ENCODE assay signal across 8 cellular contexts in the genomic region with DNA sequence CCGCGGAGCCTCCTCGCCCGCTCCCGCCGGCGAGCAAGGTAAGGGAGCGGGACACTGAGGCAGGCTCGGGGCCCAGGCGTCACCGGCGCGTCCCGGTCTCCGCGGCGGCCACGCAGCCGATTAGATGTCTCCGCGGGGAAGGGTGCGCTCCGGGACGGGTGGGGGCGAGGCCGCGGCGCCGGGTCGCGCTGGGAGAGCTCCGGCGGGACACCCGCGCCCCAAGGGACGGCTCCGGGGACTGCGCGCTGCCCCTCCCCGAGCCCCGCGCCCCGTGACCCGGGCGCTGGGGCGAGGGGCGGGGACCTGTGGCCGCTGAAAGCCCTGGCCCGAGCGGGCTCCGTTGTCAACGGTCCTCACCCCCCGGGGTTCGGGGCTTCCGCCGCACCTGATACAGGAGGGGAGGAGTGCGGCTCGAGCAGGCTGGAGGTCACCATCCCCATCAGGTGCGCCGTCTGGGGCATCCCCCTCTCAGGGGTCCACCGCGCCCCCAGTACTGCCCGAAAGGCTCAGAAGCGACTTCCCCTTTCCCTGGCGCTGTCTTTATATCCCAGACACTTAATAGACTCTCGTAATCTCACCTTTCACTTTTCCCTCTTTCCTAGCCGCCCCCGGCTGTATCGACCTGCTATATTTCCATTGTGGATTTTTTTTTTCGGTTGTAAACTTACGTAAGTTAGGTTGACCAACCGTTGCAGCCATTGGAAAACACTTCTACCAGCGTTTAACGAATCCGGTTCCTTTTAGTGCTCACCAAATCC. TPM values are rescaled to one million over a fixed set of nuclear protein-coding genes. Genes with fewer than 3 reads are reported as not detected.
DNase-seq lines count a peak whose midpoint lies in the region; ATAC-seq and TF ChIP-seq lines count a peak whose summit lies in the region.

No MANE protein-coding gene starts in this region.

- H3K36me3 Mint-ChIP-seq in IgD-negative memory B cell, result peaks cover 7% of the 10 kb centered on the region
- peaks cover 35% of the 10 kb centered on the region for H3K36me3 Mint-ChIP-seq in activated B cell treated with CpG ODN at 0.5 μM for 24 hours (ENCODE audit: low read depth)

- H3K27me3 ChIP-seq in colonic mucosa (no peaks in the 10 kb centered on the region), left lung (peaks cover 0 to 27% of the 10 kb centered on the region in 2 donors)

- CTCF ChIA-PET in activated B cell treated with CpG ODN at 0.5 μM for 24 hours (lab: Charles Lee), result interaction anchor here (1.3 kb wide), 1 partner anchor 75 kb away, joined by 4 read pairs; no protein-coding TSS in a partner anchor

- peak overlapping the region; percentile 78 to 98 for H3K9ac ChIP-seq in colonic mucosa (ENCODE audit: low read depth in 2 of 2, low read length in 2 of 2)

- H3K27ac ChIP-seq in colonic mucosa, result peak overlapping the region; percentile 86
- peak overlapping the region; percentile 74 to 87 for H3K27ac ChIP-seq in left lung

- H3K36me3 ChIP-seq in colonic mucosa (no peaks in the 10 kb centered on the region), left lung (peaks cover 0 to 38% of the 10 kb centered on the region in 2 donors)

- H3K9me3 Mint-ChIP-seq in IgD-negative memory B cell (no peaks in the 10 kb centered on the region), activated B cell treated with CpG ODN at 0.5 μM for 24 hours (no peaks in the 10 kb centered on the region)

- TF ChIP-seq CTCF in activated B cell treated with CpG ODN at 0.5 μM for 24 hours (IDR thresholded peaks at IDR 0.05) (no peak), colonic mucosa (IDR thresholded peaks at IDR 0.05) (no peak), left lung (IDR thresholded peaks at IDR 0.05) (no peak)

- peak overlapping the region; percentile 84 to 95 (median 91) for H3K4me3 Mint-ChIP-seq in IgD-negative memory B cell
- H3K4me3 Mint-ChIP-seq in activated B cell treated with CpG ODN at 0.5 μM for 24 hours, result peak overlapping the region; percentile 86

- peak overlapping the region; percentile 62 for H3K4me3 ChIP-seq in colonic mucosa
- peak overlapping the region; percentile 69 to 79 for H3K4me3 ChIP-seq in left lung

- DNase-seq in Daoy (ENCODE audit: low read depth) (peak; percentile 27), activated B cell treated with CpG ODN at 0.5 μM for 24 hours (no peak), colonic mucosa (peak; percentile 36), left lung (peak; percentile 45 to 89), NCI-H510A treated with DMSO at 0.1 percent for 48 hours (lab: John Stamatoyannopoulos, UW) (no peak)
- peak; percentile 29 to 33 for DNase-seq in stimulated activated CD4-positive, alpha-beta T cell treated with anti-CD3 and anti-CD28 coated beads, Interleukin-4, amount 100 ng/mL, for 48 hours (ENCODE audit: low read depth in 2 of 2)

- no peaks in the 10 kb centered on the region for H3K9me3 ChIP-seq in colonic mucosa
- H3K9me3 ChIP-seq in left lung, result no peaks in the 10 kb centered on the region

- ATAC-seq in GM21528 (IDR thresholded peaks at IDR 0.05; ENCODE audit: low FRiP score, unreplicated experiment) (peak; percentile 38), activated B cell treated with CpG ODN at 0.5 μM for 24 hours (ENCODE audit: low read depth) (peak; percentile 31), left lung (peak; percentile 53)

- H3K4me1 Mint-ChIP-seq in IgD-negative memory B cell (peaks cover 19 to 36% (median 33%) of the 10 kb centered on the region in 3 donors), activated B cell treated with CpG ODN at 0.5 μM for 24 hours (peaks cover 32% of the 10 kb centered on the region)

- H3K27me3 Mint-ChIP-seq in IgD-negative memory B cell (peaks cover 13% of the 10 kb centered on the region), activated B cell treated with CpG ODN at 0.5 μM for 24 hours (peaks cover 5% of the 10 kb centered on the region)

- H3K4me1 ChIP-seq in colonic mucosa (no peaks in the 10 kb centered on the region), left lung (peaks cover 7 to 42% of the 10 kb centered on the region in 2 donors)

- POLR2A ChIA-PET in activated B cell treated with CpG ODN at 0.5 μM for 24 hours (lab: Charles Lee), result interaction anchor here (1.1 kb wide), 1 partner anchor 67 kb away, joined by 5 read pairs; the partner anchor contains the start of gene FADD

- intact Hi-C loops in activated B cell treated with CpG ODN at 0.5 μM for 24 hours (cut with micrococcal nuclease), result loop anchor here (1.0 to 5.0 kb wide), 4 partner anchors 67 to 1178 kb away; partner anchors contain the start of genes CTTN, DHCR7 and LTO1
- intact Hi-C loops in colonic mucosa (cut with DNase I), result loop anchor here (10.0 kb wide), 1 partner anchor 64 kb away; no protein-coding TSS in a partner anchor
- intact Hi-C loops in left lung (cut with DNase I), result loop anchor here in 1 of 2 donors (10.0 kb wide), 1 partner anchor 124 kb away; the partner anchor contains the start of gene CTTN

- H3K27ac Mint-ChIP-seq in IgD-negative memory B cell (peak overlapping the region; percentile 64 to 94 (median 82)), activated B cell treated with CpG ODN at 0.5 μM for 24 hours (no peak overlapping the region)

RNA-seq across cellular contexts. Expression of gene PPFIA1, which starts 0.6 kb away (rescaled TPM):
- total RNA-seq in Daoy (2014; rRNA removed; shearing (Covaris generic)), result 24.3 and 38.3 TPM in 2 replicates
- polyA plus RNA-seq in IgD-negative memory B cell, result 13.7 TPM
- total RNA-seq in activated B cell treated with CpG ODN at 0.5 μM for 24 hours, result 52.3 and 53.3 TPM in 2 replicates
- 10 to 100 TPM; 46.9 to 47.5 TPM for total RNA-seq in colonic mucosa
- 10 to 100 TPM; 52.8 to 66.0 TPM for total RNA-seq in left lung

Comparison
In these comparisons a context has a peak if more than half of its experiments do, and no peak if none do; other contexts are left out.
1. DNase-seq: peak in Daoy (single experiment), colonic mucosa (single experiment), left lung (2 of 2) and stimulated activated CD4-positive, alpha-beta T cell treated with anti-CD3 and anti-CD28 coated beads, Interleukin-4, amount 100 ng/mL, for 48 hours (2 of 2); none in activated B cell treated with CpG ODN at 0.5 μM for 24 hours (single experiment) and NCI-H510A treated with DMSO at 0.1 percent for 48 hours (single experiment).
2. Peak in every context shown above with its lines, with median percentiles within 50 percentile points of each other: ATAC-seq.